ENCODE assay signal across 8 cellular contexts in the genomic region with DNA sequence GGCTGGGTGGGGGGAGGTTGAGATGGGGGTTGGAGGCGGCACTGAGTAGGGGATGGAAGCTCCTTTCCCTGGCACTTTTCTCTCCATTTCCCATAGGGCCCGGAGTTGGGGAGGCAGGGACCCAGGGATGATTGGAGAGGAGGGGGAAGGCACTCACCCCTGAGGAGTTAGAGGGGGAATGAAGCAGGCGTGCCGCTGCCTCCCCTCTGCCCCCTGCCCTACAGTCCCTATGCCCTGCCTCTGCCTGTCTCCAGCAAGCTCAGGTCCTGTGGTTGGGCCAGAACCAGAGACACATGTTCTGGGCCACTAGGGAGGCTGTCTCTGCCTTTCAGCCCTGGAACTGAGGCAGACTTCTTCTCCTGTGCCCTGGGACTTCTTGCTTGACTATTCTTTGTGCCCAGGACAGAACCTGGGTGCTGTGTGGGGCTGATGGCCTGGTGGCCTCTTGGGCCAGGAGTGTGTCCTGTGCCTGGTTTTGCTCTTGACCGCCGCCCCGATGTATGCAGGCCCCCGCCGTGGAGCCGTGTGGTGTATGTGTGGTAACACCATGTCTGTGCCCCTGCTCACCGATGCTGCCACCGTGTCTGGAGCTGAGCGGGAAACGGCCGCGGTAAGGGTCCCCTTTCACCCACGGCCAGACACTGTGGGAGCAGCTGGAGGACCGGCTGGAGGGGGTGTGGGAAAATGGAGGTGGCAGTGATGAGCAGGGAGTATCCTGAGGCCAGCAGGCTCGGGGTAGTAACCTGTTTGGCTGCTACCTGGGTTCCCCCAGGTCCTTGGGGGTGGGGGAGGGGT. TPM values are rescaled to one million over a fixed set of nuclear protein-coding genes. Genes with fewer than 3 reads are reported as not detected.
A peak's percentile ranks its signal among the peaks of the same experiment; 100 is the strongest.
DNase-seq lines count a peak whose midpoint lies in the region; TF ChIP-seq lines count a peak whose summit lies in the region.

No MANE protein-coding gene starts in this region.

- DNase-seq in GM06990 (ENCODE audit: extremely low read depth, insufficient read length) = no peak
- DNase-seq in Peyer's patch = peak in 1 of 3 donors; percentile 49
- DNase-seq in esophagus squamous epithelium (lab: John Stamatoyannopoulos, UW) = no peak
- DNase-seq in posterior vena cava (ENCODE audit: low spot score) = peak; percentile 78
- DNase-seq in islet precursor cell = no peak
- DNase-seq in NCI-H146 treated with DMSO at 0.1 percent for 48 hours (lab: John Stamatoyannopoulos, UW; ENCODE audit: unreplicated experiment) = no peak
- DNase-seq in COLO668 (lab: John Stamatoyannopoulos, UW; ENCODE audit: unreplicated experiment) = no peak
- no peak for DNase-seq in stimulated activated CD4-positive, alpha-beta T cell treated with anti-CD3 and anti-CD28 coated beads, Interleukin-15, amount 100 ng/mL, for 24 hours

- H3K27ac ChIP-seq in Peyer's patch (peak overlapping the region; percentile 75 to 86 (median 82)), esophagus squamous epithelium (peak overlapping the region; percentile 80 to 90 (median 85))

- TF ChIP-seq POLR2A in Peyer's patch (IDR thresholded peaks at IDR 0.05) = no peak
- no peak for TF ChIP-seq POLR2A in esophagus squamous epithelium (IDR thresholded peaks at IDR 0.05)

- no peaks in the 10 kb centered on the region for H3K27me3 ChIP-seq in GM06990 (replicated peaks; ENCODE audit: control insufficient read depth, insufficient read depth, low read length)
- H3K27me3 ChIP-seq in Peyer's patch = no peaks in the 10 kb centered on the region
- H3K27me3 ChIP-seq in esophagus squamous epithelium = no peaks in the 10 kb centered on the region

- WGBS in esophagus squamous epithelium, 2 donors = 60% methylated on average over 1 of the region's 19 CpGs; no CpG with 5 or more reads in 1 of the 2 donors

- H3K4me3 ChIP-seq in GM06990 (replicated peaks; ENCODE audit: low read depth, low read length) (peak overlapping the region; percentile 99), Peyer's patch (peak overlapping the region; percentile 62 to 82 (median 74)), esophagus squamous epithelium (peak overlapping the region; percentile 52 to 93 (median 78))

- no peaks in the 10 kb centered on the region for H3K9me3 ChIP-seq in Peyer's patch
- no peaks in the 10 kb centered on the region for H3K9me3 ChIP-seq in esophagus squamous epithelium

- peaks cover 18% of the 10 kb centered on the region for H3K36me3 ChIP-seq in GM06990 (ENCODE audit: control insufficient read depth, insufficient read depth, low read length)
- peaks cover 0 to 56% (median 0%) of the 10 kb centered on the region in 3 donors for H3K36me3 ChIP-seq in Peyer's patch
- peaks cover 12 to 68% (median 23%) of the 10 kb centered on the region in 3 donors for H3K36me3 ChIP-seq in esophagus squamous epithelium

- no peak for TF ChIP-seq CTCF in GM06990 (IDR thresholded peaks at IDR 0.05; ENCODE audit: insufficient read depth, low read length, poor library complexity, severe bottlenecking)
- no peak for TF ChIP-seq CTCF in Peyer's patch (IDR thresholded peaks at IDR 0.05)
- TF ChIP-seq CTCF in esophagus squamous epithelium (IDR thresholded peaks at IDR 0.05) = no peak

- intact Hi-C loops in esophagus squamous epithelium (cut with DNase I) (no loop called here), posterior vena cava (cut with DNase I) (no loop called here)

- peaks cover 5 to 29% (median 10%) of the 10 kb centered on the region in 4 donors for H3K4me1 ChIP-seq in Peyer's patch
- H3K4me1 ChIP-seq in esophagus squamous epithelium = peaks cover 20 to 50% (median 26%) of the 10 kb centered on the region in 3 donors

RNA-seq across cellular contexts. Expression of a gene that starts 1.4 kb away (rescaled TPM):
- total RNA-seq in Peyer's patch (100 to 1,000 TPM in 2 of 4 donors, 10 to 100 TPM in 2; 47.0 to 117 (median 105) TPM), esophagus squamous epithelium (10 to 100 TPM; 51.9 to 75.5 (median 64.4) TPM), posterior vena cava (10 to 100 TPM; 21.1 to 21.8 TPM)

RNA-seq across cellular contexts. Expression of a gene that starts 8.2 kb away (rescaled TPM):
- total RNA-seq in Peyer's patch (100 to 1,000 TPM in 2 of 4 donors, 10 to 100 TPM in 2; 58.6 to 137 (median 107) TPM), esophagus squamous epithelium (10 to 100 TPM; 55.1 to 81.0 (median 60.4) TPM), posterior vena cava (10 to 100 TPM; 15.2 to 18.4 TPM)

RNA-seq across cellular contexts. Expression of a gene that starts 14.1 kb away (rescaled TPM):
- total RNA-seq in Peyer's patch (10 to 100 TPM; 19.4 to 47.0 (median 30.1) TPM), esophagus squamous epithelium (10 to 100 TPM; 57.4 to 86.3 (median 78.0) TPM), posterior vena cava (10 to 100 TPM; 35.6 to 40.4 TPM)

RNA-seq across cellular contexts. Expression of a gene that starts 32.9 kb away (rescaled TPM):
- 10 to 100 TPM; 24.8 to 74.3 (median 64.6) TPM for total RNA-seq in Peyer's patch
- total RNA-seq in esophagus squamous epithelium = 10 to 100 TPM; 14.3 to 38.9 (median 26.6) TPM
- 10 to 100 TPM; 23.1 to 27.4 TPM for total RNA-seq in posterior vena cava

RNA-seq across cellular contexts. Expression of a gene that starts 49.1 kb away (rescaled TPM):
- 10 to 100 TPM; 26.3 to 43.7 (median 31.2) TPM for total RNA-seq in Peyer's patch
- total RNA-seq in esophagus squamous epithelium = 10 to 100 TPM; 37.8 to 44.0 (median 41.2) TPM
- total RNA-seq in posterior vena cava = 10 to 100 TPM; 34.4 to 34.8 TPM
